ENCODE assay signal across 8 cellular contexts in the genomic region with DNA sequence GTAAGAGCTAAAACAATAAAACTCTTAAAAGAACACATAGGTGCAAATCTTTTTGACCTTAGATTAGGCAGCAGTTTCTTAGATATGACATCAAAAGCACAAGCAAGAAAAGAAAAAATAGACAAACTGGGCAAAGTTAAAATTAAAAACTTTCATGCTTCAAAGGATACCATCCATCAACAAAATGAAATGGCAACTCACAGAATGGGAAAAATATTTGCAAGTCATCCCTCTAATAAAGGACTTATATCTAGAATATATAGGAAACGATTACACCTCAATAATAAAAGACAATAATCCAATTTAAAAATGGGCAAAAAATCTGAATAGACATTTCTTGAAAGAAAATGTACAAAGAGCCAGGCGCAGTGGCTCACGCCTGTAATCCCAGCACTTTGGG.
"Had no signal": no experiment of that assay in that cellular context is flagged by ENCODE, and none has a peak within 500 bp of the region (broad histone marks: within the 10 kb centered on the region; RNA-seq: fewer than 3 reads in every experiment).

No MANE protein-coding gene starts in this region.

- FAIRE-seq: H1, H54, HTR-8/SVneo had no signal

- H2AFZ ChIP-seq: GM23338 had no signal

- H3K9ac ChIP-seq: KMS-11 had no signal

- ATAC-seq: GM23338 had no signal

- H3K4me2 ChIP-seq: GM23338, KMS-11 had no signal

- H3K27ac ChIP-seq: KMS-11 had no signal

- DNase-seq: H9, HCEC 1CT, KBM-7 had no signal

- H3K4me3 ChIP-seq: GM23338 had no signal
